14 cellular contexts compared by ENCODE assay signal in the genomic region with DNA sequence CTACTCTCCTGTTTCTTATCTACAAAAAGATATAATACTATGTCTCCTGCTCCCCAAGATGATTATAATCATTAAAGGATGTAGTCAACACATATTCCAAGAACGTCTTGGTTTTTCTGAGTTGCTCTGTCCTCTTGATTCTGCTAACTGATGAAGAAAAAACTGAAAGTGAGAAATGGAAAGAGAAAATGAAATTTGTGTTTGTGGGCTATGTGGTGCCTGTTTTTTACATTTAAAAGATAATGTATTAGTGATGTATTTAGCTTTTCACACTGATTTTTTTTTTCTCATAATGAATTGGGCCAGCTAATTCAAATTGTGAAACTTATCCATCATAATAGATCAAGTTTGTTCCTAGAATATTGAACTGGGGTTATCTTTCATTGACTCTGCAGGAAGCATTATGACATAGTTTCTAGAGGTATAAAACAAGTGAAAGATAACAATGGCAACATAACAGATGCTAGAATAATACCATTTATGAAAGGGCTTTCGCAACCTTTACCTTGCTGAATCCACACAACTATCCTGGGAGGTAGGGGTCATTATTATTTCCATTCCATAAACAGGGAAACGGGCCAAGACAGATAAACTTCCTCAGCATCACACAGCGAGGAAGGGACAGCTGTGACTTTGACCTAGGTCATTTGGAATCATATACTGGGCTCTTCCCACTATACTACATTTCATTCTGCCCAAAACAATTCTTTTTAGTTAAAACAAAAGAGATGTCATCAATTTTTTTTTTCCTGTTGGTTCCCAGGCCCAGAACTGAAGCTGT.
DNase-seq lines count a peak whose midpoint lies in the region; ATAC-seq, FAIRE-seq and TF ChIP-seq lines count a peak whose summit lies in the region.
"Had no signal": no experiment of that assay in that cellular context is flagged by ENCODE, and none has a peak within 500 bp of the region (broad histone marks: within the 10 kb centered on the region; RNA-seq: fewer than 3 reads in every experiment).

No MANE protein-coding gene starts in this region.

- peaks cover 2% of the 10 kb centered on the region for H3K36me3 Mint-ChIP-seq in activated T-helper 1 cell treated with anti-CD3 and anti-CD28 coated beads, Interleukin-12 subunit alpha, Interleukin-12 subunit beta, Interleukin-2, Interleukin-4 antibody, amounts not matched to agents 30 ng/mL and 10 ng/mL and 1 ng/mL, durations not matched to agents 14 hours and 24 hours and 36 hours (ENCODE audit: low read depth)

- intact Hi-C loops in activated T-helper 1 cell treated with anti-CD3 and anti-CD28 coated beads, Interleukin-12 subunit alpha, Interleukin-12 subunit beta, Interleukin-2, Interleukin-4 antibody, amounts not matched to agents 30 ng/mL and 10 ng/mL and 1 ng/mL, durations not matched to agents 14 hours and 24 hours and 36 hours (cut with micrococcal nuclease), result loop anchor here (1.0 to 2.0 kb wide), 3 partner anchors 127 to 525 kb away; a partner anchor contains a TSS

- no peak for FAIRE-seq in HTR-8/SVneo (lab: Jason Lieb, UNC)
- FAIRE-seq: H1 had no signal

- peak overlapping the region; percentile 25 for H3K4me3 Mint-ChIP-seq in activated T-helper 1 cell treated with anti-CD3 and anti-CD28 coated beads, Interleukin-12 subunit alpha, Interleukin-12 subunit beta, Interleukin-2, Interleukin-4 antibody, amounts not matched to agents 30 ng/mL and 10 ng/mL and 1 ng/mL, durations not matched to agents 14 hours and 24 hours and 36 hours

- ATAC-seq in GM18867 (IDR thresholded peaks at IDR 0.05; ENCODE audit: unreplicated experiment) (peak; percentile 88), GM21367 (IDR thresholded peaks at IDR 0.05; ENCODE audit: unreplicated experiment) (peak; percentile 77), HG03045 (IDR thresholded peaks at IDR 0.05; ENCODE audit: unreplicated experiment) (peak; percentile 83), omental fat pad (ENCODE audit: low FRiP score) (no peak)

- no peak for DNase-seq in activated T-helper 1 cell treated with anti-CD3 and anti-CD28 coated beads, Interleukin-12 subunit alpha, Interleukin-12 subunit beta, Interleukin-2, Interleukin-4 antibody, amounts not matched to agents 30 ng/mL and 10 ng/mL and 1 ng/mL, durations not matched to agents 14 hours and 24 hours and 36 hours (ENCODE audit: low spot score)
- DNase-seq in HTR-8/SVneo (ENCODE audit: insufficient read length, low spot score), result no peak
- DNase-seq in pons (ENCODE audit: low spot score), result no peak
- DNase-seq in NCI-H226, result no peak
- DNase-seq in omental fat pad (ENCODE audit: low spot score), result no peak
- DNase-seq: activated T-cell treated with anti-CD3 and anti-CD28 coated beads for 4 hours, cerebellar nuclear complex, mesendoderm, NCI-H526 treated with DMSO at 0.1 percent for 48 hours, retina had no signal

- peaks cover 39% of the 10 kb centered on the region for H3K4me1 Mint-ChIP-seq in activated T-helper 1 cell treated with anti-CD3 and anti-CD28 coated beads, Interleukin-12 subunit alpha, Interleukin-12 subunit beta, Interleukin-2, Interleukin-4 antibody, amounts not matched to agents 30 ng/mL and 10 ng/mL and 1 ng/mL, durations not matched to agents 14 hours and 24 hours and 36 hours (ENCODE audit: low read depth)

- no peak for TF ChIP-seq CTCF in omental fat pad (IDR thresholded peaks at IDR 0.05)

- peaks cover 9% of the 10 kb centered on the region for H3K9me3 Mint-ChIP-seq in activated T-helper 1 cell treated with anti-CD3 and anti-CD28 coated beads, Interleukin-12 subunit alpha, Interleukin-12 subunit beta, Interleukin-2, Interleukin-4 antibody, amounts not matched to agents 30 ng/mL and 10 ng/mL and 1 ng/mL, durations not matched to agents 14 hours and 24 hours and 36 hours

- peaks cover 2% of the 10 kb centered on the region for H3K27me3 Mint-ChIP-seq in activated T-helper 1 cell treated with anti-CD3 and anti-CD28 coated beads, Interleukin-12 subunit alpha, Interleukin-12 subunit beta, Interleukin-2, Interleukin-4 antibody, amounts not matched to agents 30 ng/mL and 10 ng/mL and 1 ng/mL, durations not matched to agents 14 hours and 24 hours and 36 hours (ENCODE audit: insufficient read depth)

- peak overlapping the region; percentile 81 for H3K27ac Mint-ChIP-seq in activated T-helper 1 cell treated with anti-CD3 and anti-CD28 coated beads, Interleukin-12 subunit alpha, Interleukin-12 subunit beta, Interleukin-2, Interleukin-4 antibody, amounts not matched to agents 30 ng/mL and 10 ng/mL and 1 ng/mL, durations not matched to agents 14 hours and 24 hours and 36 hours
